Comparison of ENCODE assay signal across 24 cellular contexts in genomic region chr2:7849531-7849930, GRCh38.
"Had no signal": no experiment of that assay in that cellular context is flagged by ENCODE, and none has a peak within 500 bp of the region (broad histone marks: within the 10 kb centered on the region; RNA-seq: fewer than 3 reads in every experiment).

No MANE protein-coding gene starts in this region.

- H3K36me3 Mint-ChIP-seq: naive thymus-derived CD8-positive, alpha-beta T cell; stimulated activated naive B cell treated with anti-CD40 and anti-IgM and Interleukin-4, amounts not matched to agents 10 μg/mL and 1 μg/mL and 100 μg/mL, for 72 hours had no signal

- H3K36me3 ChIP-seq: left lung, lower lobe of right lung, ovary, stomach, thyroid gland, transverse colon, upper lobe of right lung had no signal

- H3K9me3 ChIP-seq: left lung, lower lobe of right lung, ovary, stomach, testis, thyroid gland, transverse colon, upper lobe of right lung had no signal

- H3K4me1 Mint-ChIP-seq: naive thymus-derived CD8-positive, alpha-beta T cell; nephron; stimulated activated naive B cell treated with anti-CD40 and anti-IgM and Interleukin-4, amounts not matched to agents 10 μg/mL and 1 μg/mL and 100 μg/mL, for 72 hours had no signal

- H3K4me3 Mint-ChIP-seq: naive thymus-derived CD8-positive, alpha-beta T cell; nephron; neural crest cell; stimulated activated naive B cell treated with anti-CD40 and anti-IgM and Interleukin-4, amounts not matched to agents 10 μg/mL and 1 μg/mL and 100 μg/mL, for 72 hours had no signal

- H3K4me3 ChIP-seq: left lung, lower lobe of right lung, ovary, skin epidermis, stomach, testis, thyroid gland, transverse colon, upper lobe of right lung had no signal

- H3K4me1 ChIP-seq: left lung, lower lobe of right lung, upper lobe of right lung had no signal

- H3K27ac Mint-ChIP-seq: nephron; stimulated activated naive B cell treated with anti-CD40 and anti-IgM and Interleukin-4, amounts not matched to agents 10 μg/mL and 1 μg/mL and 100 μg/mL, for 72 hours had no signal

- H3K27me3 ChIP-seq: left lung, ovary, testis, thyroid gland, transverse colon had no signal

- H3K27ac ChIP-seq: left lung, lower lobe of right lung, ovary, skin epidermis, stomach, testis, thyroid gland, transverse colon, upper lobe of right lung had no signal

- H3K9me3 Mint-ChIP-seq: naive thymus-derived CD8-positive, alpha-beta T cell; nephron; neural crest cell; stimulated activated naive B cell treated with anti-CD40 and anti-IgM and Interleukin-4, amounts not matched to agents 10 μg/mL and 1 μg/mL and 100 μg/mL, for 72 hours had no signal

- DNase-seq: hippocampal formation; left colon; left lung; lower lobe of right lung; mammary epithelial cell; mesenchymal stem cell; naive thymus-derived CD8-positive, alpha-beta T cell; ovary; retina; right cardiac atrium; stimulated activated CD4-positive, alpha-beta T cell treated with anti-CD3 and anti-CD28 coated beads, Interleukin-12 subunit alpha, Interleukin-12 subunit beta, amount 100 ng/mL, for 4 hours; stimulated activated CD4-positive, alpha-beta T cell treated with anti-CD3 and anti-CD28 coated beads, Interleukin-15, amount 100 ng/mL, for 24 hours; stimulated activated CD4-positive, alpha-beta T cell treated with anti-CD3 and anti-CD28 coated beads, Interleukin-2, amount 100 ng/mL, for 24 hours; stimulated activated CD4-positive, alpha-beta T cell treated with anti-CD3 and anti-CD28 coated beads, Interleukin-4, amount 100 ng/mL, for 1 hour; stimulated activated naive B cell treated with anti-CD40 and anti-IgM and Interleukin-4, amounts not matched to agents 10 μg/mL and 1 μg/mL and 100 μg/mL, for 72 hours; stimulated activated naive CD8-positive, alpha-beta T cell treated with anti-CD3 and anti-CD28 coated beads, Interleukin-15, Interleukin-2, amounts not matched to agents 100 U/mL and 50 U/mL, for 24 hours; stomach; testis; thyroid gland; transverse colon; upper lobe of right lung had no signal
